ENCODE assay signal across 16 cellular contexts in genomic region chr11:108511851-108512474, GRCh38. TPM values are rescaled to one million over a fixed set of nuclear protein-coding genes. Genes with fewer than 3 reads are reported as not detected.
A peak's percentile ranks its signal among the peaks of the same experiment; 100 is the strongest.
DNase-seq lines count a peak whose midpoint lies in the region; ATAC-seq and TF ChIP-seq lines count a peak whose summit lies in the region.
"Had no signal": no experiment of that assay in that cellular context is flagged by ENCODE, and none has a peak within 500 bp of the region (broad histone marks: within the 10 kb centered on the region; RNA-seq: fewer than 3 reads in every experiment).

No MANE protein-coding gene starts in this region.

- TF ChIP-seq CTCF in RWPE2 (IDR thresholded peaks at IDR 0.05; ENCODE audit: poor library complexity, severe bottlenecking) (no peak), gastroesophageal sphincter (IDR thresholded peaks at IDR 0.05) (no peak)

- no peaks in the 10 kb centered on the region for H3K36me3 ChIP-seq in RWPE2 (ENCODE audit: low read depth)
- H3K36me3 ChIP-seq in gastroesophageal sphincter, result peaks cover 0 to 16% of the 10 kb centered on the region in 2 donors
- H3K36me3 ChIP-seq: heart right ventricle had no signal

- H3K27ac ChIP-seq in RWPE2 (ENCODE audit: poor library complexity, severe bottlenecking) (no peak overlapping the region), gastroesophageal sphincter (no peak overlapping the region)
- H3K27ac ChIP-seq: body of pancreas, heart right ventricle, tibial artery had no signal

- WGBS in gastroesophageal sphincter (ENCODE audit: low coverage in 1 of 2), 2 donors, result 67 to 75% methylated on average over 1 of the region's 2 CpGs

- H3K9me3 ChIP-seq in RWPE2 (ENCODE audit: severe bottlenecking), result no peaks in the 10 kb centered on the region
- no peaks in the 10 kb centered on the region for H3K9me3 ChIP-seq in gastroesophageal sphincter
- H3K9me3 ChIP-seq: body of pancreas, heart right ventricle, tibial artery had no signal

- H3K4me1 ChIP-seq in RWPE2 (ENCODE audit: insufficient read depth, poor library complexity, severe bottlenecking), result no peaks in the 10 kb centered on the region
- H3K4me1 ChIP-seq in gastroesophageal sphincter, result no peaks in the 10 kb centered on the region
- H3K4me1 ChIP-seq: body of pancreas, heart right ventricle, tibial artery had no signal

- H3K4me3 ChIP-seq in RWPE2 (ENCODE audit: severe bottlenecking) (no peak overlapping the region), gastroesophageal sphincter (no peak overlapping the region)
- H3K4me3 ChIP-seq: body of pancreas, heart right ventricle, tibial artery had no signal

- ATAC-seq in RWPE2 (ENCODE audit: low read depth), result peak; percentile 57; the same call in 2 of the 3 replicates
- no peak for ATAC-seq in gastroesophageal sphincter
- ATAC-seq in HG03280 (IDR thresholded peaks at IDR 0.05; ENCODE audit: unreplicated experiment), result no peak
- ATAC-seq: body of pancreas, heart right ventricle, left colon had no signal

- no peak for TF ChIP-seq EP300 in gastroesophageal sphincter (IDR thresholded peaks at IDR 0.05)

- DNase-seq in GM04504 (ENCODE audit: low read depth) (peak; percentile 38), RWPE2 (ENCODE audit: low spot score) (no peak), fibroblast of peridontal ligament (ENCODE audit: extremely low read depth) (peak; percentile 64), renal cortical epithelial cell (ENCODE audit: low read depth) (peak; percentile 98), midbrain (lab: John Stamatoyannopoulos, UW) (no peak), AML-193 (lab: John Stamatoyannopoulos, UW) (no peak)
- DNase-seq: body of pancreas; effector CD4-positive, alpha-beta T cell; GF-D8; heart right ventricle; left colon; naive B cell; stimulated activated CD4-positive, alpha-beta T cell treated with anti-CD3 and anti-CD28 coated beads, Interleukin-1b, Interleukin-23, amount 100 ng/mL, for 48 hours; tibial artery had no signal

- H3K27me3 ChIP-seq in RWPE2 (ENCODE audit: insufficient read depth, poor library complexity, severe bottlenecking), result no peaks in the 10 kb centered on the region
- no peaks in the 10 kb centered on the region for H3K27me3 ChIP-seq in gastroesophageal sphincter
- H3K27me3 ChIP-seq: body of pancreas, heart right ventricle, tibial artery had no signal

- TF ChIP-seq POLR2A in gastroesophageal sphincter (IDR thresholded peaks at IDR 0.05), result no peak

RNA-seq across cellular contexts. Expression of gene POGLUT3, which starts 13.8 kb away (rescaled TPM):
- total RNA-seq in renal cortical epithelial cell (10.6 and 11.7 TPM in 2 replicates), gastroesophageal sphincter (10 to 100 TPM; 21.7 to 33.5 (median 29.2) TPM)

RNA-seq across cellular contexts. Expression of gene C11orf65, which starts 44.6 kb away (rescaled TPM):
- 1.7 TPM in 1 of 2 replicates, not detected in the other for total RNA-seq in renal cortical epithelial cell
- under 1 TPM in 1 of 4 donors, not detected in 3; 0.67 TPM for total RNA-seq in gastroesophageal sphincter

Comparison
In these comparisons a context has a peak if more than half of its experiments do, and no peak if none do; other contexts are left out.
1. DNase-seq: peak in GM04504 (single experiment), fibroblast of peridontal ligament (single experiment) and renal cortical epithelial cell (single experiment); none in RWPE2 (single experiment), midbrain (single experiment) and AML-193 (0 of 2).